Comparison of ENCODE assay signal across 8 cellular contexts in the genomic region with DNA sequence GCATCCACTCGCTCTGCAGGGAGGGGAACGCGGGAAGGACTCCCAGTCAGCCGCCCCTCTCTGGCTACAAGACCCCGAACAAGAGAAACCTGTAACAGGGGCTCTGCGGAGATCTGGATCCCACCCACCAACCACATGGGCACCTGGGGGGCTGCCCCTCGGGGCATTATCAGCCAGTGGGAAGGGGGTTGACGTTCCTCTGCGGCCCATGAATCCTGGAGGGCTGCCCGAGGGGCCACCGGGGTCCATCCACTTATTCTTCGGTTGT. TPM values are rescaled to one million over a fixed set of nuclear protein-coding genes. Genes with fewer than 3 reads are reported as not detected.
DNase-seq lines count a peak whose midpoint lies in the region; ATAC-seq and TF ChIP-seq lines count a peak whose summit lies in the region.

No MANE protein-coding gene starts in this region.

- no peak for DNase-seq in AG09309 (ENCODE audit: low read depth)
- DNase-seq in naive thymus-derived CD8-positive, alpha-beta T cell, result no peak

- H3K4me1 Mint-ChIP-seq in dendritic cell treated with granulocyte-macrophage colony-stimulating factor and Interleukin-4, amounts not matched to agents 40 ng/mL and 50 ng/mL, for 4 days (ENCODE audit: low read depth), result peaks cover 70% of the 10 kb centered on the region
- H3K4me1 Mint-ChIP-seq in naive thymus-derived CD8-positive, alpha-beta T cell, result peaks cover 31 to 66% (median 63%) of the 10 kb centered on the region in 4 donors

- no peaks in the 10 kb centered on the region; the same call in 1 of the 2 replicates for H3K36me3 ChIP-seq in KMS-11 (ENCODE audit: insufficient read depth)

- peaks cover 27% of the 10 kb centered on the region for H3K36me3 Mint-ChIP-seq in dendritic cell treated with granulocyte-macrophage colony-stimulating factor and Interleukin-4, amounts not matched to agents 40 ng/mL and 50 ng/mL, for 4 days (ENCODE audit: low read depth)
- peaks cover 4 to 15% (median 5%) of the 10 kb centered on the region in 3 donors for H3K36me3 Mint-ChIP-seq in naive thymus-derived CD8-positive, alpha-beta T cell

- intact Hi-C loops in dendritic cell treated with granulocyte-macrophage colony-stimulating factor and Interleukin-4, amounts not matched to agents 40 ng/mL and 50 ng/mL, for 4 days (cut with micrococcal nuclease), result loop anchor here (5.0 kb wide), 1 partner anchor 117 kb away; no protein-coding TSS in a partner anchor

- peaks cover 25% of the 10 kb centered on the region for H3K79me2 ChIP-seq in KMS-11 (ENCODE audit: insufficient read depth, low read depth)

- H3K9ac ChIP-seq in KMS-11, result no peak overlapping the region

- H3K4me3 Mint-ChIP-seq in dendritic cell treated with granulocyte-macrophage colony-stimulating factor and Interleukin-4, amounts not matched to agents 40 ng/mL and 50 ng/mL, for 4 days, result peak overlapping the region; percentile 81
- H3K4me3 Mint-ChIP-seq in naive thymus-derived CD8-positive, alpha-beta T cell, result peak overlapping the region; percentile 61 to 100 (median 98)

- no peaks in the 10 kb centered on the region for H3K9me3 Mint-ChIP-seq in dendritic cell treated with granulocyte-macrophage colony-stimulating factor and Interleukin-4, amounts not matched to agents 40 ng/mL and 50 ng/mL, for 4 days
- H3K9me3 Mint-ChIP-seq in naive thymus-derived CD8-positive, alpha-beta T cell, result peaks cover 0 to 3% (median 0%) of the 10 kb centered on the region in 9 donors

- peaks cover 25% of the 10 kb centered on the region; the same call in 1 of the 2 replicates for H3K27me3 ChIP-seq in KMS-11 (ENCODE audit: insufficient read depth, low read depth)

- POLR2A ChIA-PET in naive thymus-derived CD8-positive, alpha-beta T cell (lab: Charles Lee), result interaction anchor here (0.9 kb wide), 1 partner anchor 48 kb away, joined by 3 read pairs; no protein-coding TSS in a partner anchor

- H3K4me3 ChIP-seq in AG09309 (ENCODE audit: control insufficient read depth, low read depth, low read length), result peak overlapping the region; percentile 99
- no peak overlapping the region for H3K4me3 ChIP-seq in KMS-11 (IDR thresholded peaks at IDR 0.05; ENCODE audit: insufficient read depth, low read depth, low read length)

- no peak for ATAC-seq in naive thymus-derived CD8-positive, alpha-beta T cell
- no peak for ATAC-seq in GM19035 (IDR thresholded peaks at IDR 0.05; ENCODE audit: unreplicated experiment)
- no peak for ATAC-seq in HG03469 (IDR thresholded peaks at IDR 0.05; ENCODE audit: unreplicated experiment)
- no peak for ATAC-seq in GM18861 (IDR thresholded peaks at IDR 0.05; ENCODE audit: unreplicated experiment)
- ATAC-seq in GM18498 (IDR thresholded peaks at IDR 0.05; ENCODE audit: unreplicated experiment), result no peak

- H3K4me2 ChIP-seq in KMS-11, result peak overlapping the region; percentile 89; the same call in 1 of the 2 replicates

- H4K20me1 ChIP-seq in KMS-11 (ENCODE audit: insufficient read depth), result no peaks in the 10 kb centered on the region

- H2AFZ ChIP-seq in KMS-11 (ENCODE audit: low read depth), result no peak overlapping the region

- H3K27ac ChIP-seq in KMS-11, result no peak overlapping the region

- no peak for TF ChIP-seq CTCF in AG09309 (IDR thresholded peaks at IDR 0.05; ENCODE audit: control insufficient read depth, insufficient read depth, low read depth, low read length, missing control alignments)
- no peak for TF ChIP-seq CTCF in KMS-11 (conservative IDR thresholded peaks at IDR 0.05; ENCODE audit: low read depth, low read length)

- no peak overlapping the region for H3K27ac Mint-ChIP-seq in dendritic cell treated with granulocyte-macrophage colony-stimulating factor and Interleukin-4, amounts not matched to agents 40 ng/mL and 50 ng/mL, for 4 days
- H3K27ac Mint-ChIP-seq in naive thymus-derived CD8-positive, alpha-beta T cell, result peak overlapping the region in 1 of 10 donors; percentile 38

- H3K27me3 Mint-ChIP-seq in dendritic cell treated with granulocyte-macrophage colony-stimulating factor and Interleukin-4, amounts not matched to agents 40 ng/mL and 50 ng/mL, for 4 days, result peaks cover 61% of the 10 kb centered on the region
- H3K27me3 Mint-ChIP-seq in naive thymus-derived CD8-positive, alpha-beta T cell, result peaks cover 9 to 52% (median 24%) of the 10 kb centered on the region in 5 donors

- H3K4me1 ChIP-seq in KMS-11 (ENCODE audit: low read depth, poor library complexity, severe bottlenecking), result peaks cover 41% of the 10 kb centered on the region

RNA-seq across cellular contexts. Expression of gene PCGF2, which starts 1.8 kb away (rescaled TPM):
- not detected for total RNA-seq in naive thymus-derived CD8-positive, alpha-beta T cell
- under 1 TPM in 1 of 3 donors, not detected in 2; 0.08 TPM for polyA plus RNA-seq in naive thymus-derived CD8-positive, alpha-beta T cell

RNA-seq across cellular contexts. Expression of gene PSMB3, which starts 2.6 kb away (rescaled TPM):
- total RNA-seq in naive thymus-derived CD8-positive, alpha-beta T cell, result 10 to 100 TPM; 94.1 to 96.4 TPM
- polyA plus RNA-seq in naive thymus-derived CD8-positive, alpha-beta T cell, result 100 to 1,000 TPM; 338 to 361 (median 349) TPM

RNA-seq across cellular contexts. Expression of gene CISD3, which starts 19.8 kb away (rescaled TPM):
- total RNA-seq in naive thymus-derived CD8-positive, alpha-beta T cell, result 10 to 100 TPM; 10.7 to 12.3 TPM
- polyA plus RNA-seq in naive thymus-derived CD8-positive, alpha-beta T cell, result 10 to 100 TPM; 40.5 to 63.3 (median 46.2) TPM

RNA-seq across cellular contexts. Expression of gene MLLT6, which starts 44.9 kb away (rescaled TPM):
- total RNA-seq in naive thymus-derived CD8-positive, alpha-beta T cell, result 100 to 1,000 TPM; 481 to 489 TPM
- 10 to 100 TPM in 1 of 3 donors, 1 to 10 TPM in 2; 5.5 to 11.9 (median 8.3) TPM for polyA plus RNA-seq in naive thymus-derived CD8-positive, alpha-beta T cell

RNA-seq across cellular contexts. Expression of gene PIP4K2B, which starts 49.4 kb away (rescaled TPM):
- 10 to 100 TPM; 58.2 to 64.2 TPM for total RNA-seq in naive thymus-derived CD8-positive, alpha-beta T cell
- polyA plus RNA-seq in naive thymus-derived CD8-positive, alpha-beta T cell, result 10 to 100 TPM; 11.8 to 17.8 (median 16.5) TPM
